In the genomic region with DNA sequence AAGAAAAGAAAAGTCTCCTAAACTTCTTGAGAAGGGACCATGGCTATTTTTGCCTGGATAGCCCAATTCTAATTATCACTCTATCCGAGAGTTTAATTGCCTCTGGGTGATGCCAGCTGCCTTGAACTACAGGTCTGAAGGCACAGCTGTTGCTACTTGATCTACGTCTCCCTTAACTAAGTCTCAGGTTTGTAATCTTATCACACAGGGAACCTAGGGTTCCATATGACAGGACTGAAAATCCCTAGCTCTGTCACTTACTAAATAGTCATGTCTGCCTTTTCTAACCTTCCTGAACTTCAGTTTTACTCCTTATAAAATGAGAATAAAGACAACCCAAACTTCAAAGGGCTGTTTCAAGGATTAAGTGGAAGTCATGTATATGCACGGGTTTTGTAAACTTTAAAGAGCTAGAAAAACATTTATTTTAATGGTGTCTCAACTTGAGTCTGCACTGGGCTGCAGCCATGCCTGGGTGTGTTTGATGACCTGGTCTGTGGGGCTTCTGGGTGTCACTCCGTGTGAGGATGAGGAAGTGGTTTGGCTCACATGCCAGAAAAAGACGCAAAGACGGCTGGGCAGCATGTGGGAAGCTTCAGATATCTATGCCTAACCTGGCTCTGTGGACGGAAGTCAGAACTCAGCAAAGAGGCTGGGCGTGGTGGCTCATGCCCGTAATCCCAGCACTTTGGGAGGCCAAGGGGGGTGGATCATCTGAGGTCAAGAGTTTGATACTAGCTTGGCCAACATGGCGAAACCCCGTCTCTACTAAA, we compare ENCODE assay signal across 8 cellular contexts.
DNase-seq lines count a peak whose midpoint lies in the region; ATAC-seq and TF ChIP-seq lines count a peak whose summit lies in the region.

No MANE protein-coding gene starts in this region.

- peaks cover 27% of the 10 kb centered on the region for H3K4me1 Mint-ChIP-seq in stimulated activated effector memory CD8-positive, alpha-beta T cell treated with anti-CD3 and anti-CD28 coated beads, Interleukin-12 subunit alpha, Interleukin-12 subunit beta, amount 100 ng/mL, for 72 hours

- no peaks in the 10 kb centered on the region for H3K79me2 ChIP-seq in OCI-LY7 (ENCODE audit: insufficient read depth, low read depth, low read length)

- H3K9me2 ChIP-seq in OCI-LY7 (ENCODE audit: insufficient read depth, low read length) = no peaks in the 10 kb centered on the region

- no peaks in the 10 kb centered on the region for H3K36me3 ChIP-seq in OCI-LY7 (ENCODE audit: insufficient read depth, low read length)

- no peaks in the 10 kb centered on the region for H3K36me3 Mint-ChIP-seq in stimulated activated effector memory CD8-positive, alpha-beta T cell treated with anti-CD3 and anti-CD28 coated beads, Interleukin-12 subunit alpha, Interleukin-12 subunit beta, amount 100 ng/mL, for 72 hours

- peak overlapping the region; percentile 26; the same call in 1 of the 2 replicates for H3K4me2 ChIP-seq in OCI-LY7 (ENCODE audit: low read length)

- DNase-seq in activated CD4-positive, alpha-beta T cell treated with anti-CD3 and anti-CD28 coated beads for 48 hours = peak; percentile 41
- no peak for DNase-seq in activated CD4-positive, alpha-beta T cell treated with anti-CD3 and anti-CD28 coated beads, Interleukin-2, amount 50 U/mL, for 4 hours
- DNase-seq in OCI-LY7 (ENCODE audit: low spot score) (peak; percentile 47), kidney glomerular epithelial cell (lab: John Stamatoyannopoulos, UW) (no peak), COLO668 (lab: John Stamatoyannopoulos, UW; ENCODE audit: unreplicated experiment) (no peak)
- DNase-seq in stimulated activated effector memory CD8-positive, alpha-beta T cell treated with anti-CD3 and anti-CD28 coated beads, Interleukin-12 subunit alpha, Interleukin-12 subunit beta, amount 100 ng/mL, for 72 hours (ENCODE audit: low spot score in 2 of 2) = no peak

- no peak overlapping the region for H3K27ac ChIP-seq in OCI-LY7 (ENCODE audit: low read depth, low read length, poor library complexity, severe bottlenecking)

- BruUV-seq in OCI-LY7 (replicated peaks; lab: Mats Ljungman, UMichigan) = no TSS peak

- ATAC-seq in HG02943 (IDR thresholded peaks at IDR 0.05; ENCODE audit: low read depth, unreplicated experiment) (peak; percentile 80), esophagus mucosa (peak; percentile 38)
- peak; percentile 82 for ATAC-seq in stimulated activated effector memory CD8-positive, alpha-beta T cell treated with anti-CD3 and anti-CD28 coated beads, Interleukin-12 subunit alpha, Interleukin-12 subunit beta, amount 100 ng/mL, for 72 hours

- no peak overlapping the region for H3K27ac Mint-ChIP-seq in stimulated activated effector memory CD8-positive, alpha-beta T cell treated with anti-CD3 and anti-CD28 coated beads, Interleukin-12 subunit alpha, Interleukin-12 subunit beta, amount 100 ng/mL, for 72 hours

- H3K4me3 ChIP-seq in OCI-LY7 (ENCODE audit: low read depth, low read length, poor library complexity, severe bottlenecking) = no peak overlapping the region

- no peak overlapping the region for H3K4me3 Mint-ChIP-seq in stimulated activated effector memory CD8-positive, alpha-beta T cell treated with anti-CD3 and anti-CD28 coated beads, Interleukin-12 subunit alpha, Interleukin-12 subunit beta, amount 100 ng/mL, for 72 hours

- CTCF ChIA-PET in OCI-LY7 (lab: Charles Lee; ENCODE audit: unreplicated experiment) = interaction anchor here (0.6 to 0.7 kb wide), 2 partner anchors 9 to 346 kb away, joined by 3 to 4 read pairs; no protein-coding TSS in a partner anchor

- TF ChIP-seq CTCF in OCI-LY7 (conservative IDR thresholded peaks at IDR 0.05; ENCODE audit: low read length) = no peak

- POLR2A ChIA-PET in OCI-LY7 (lab: Charles Lee) = interaction anchor here (0.7 to 1.4 kb wide), 4 partner anchors 13 to 1042 kb away, joined by 3 to 5 read pairs (median 4); no protein-coding TSS in a partner anchor

- peak overlapping the region; percentile 95 for H2AFZ ChIP-seq in OCI-LY7 (ENCODE audit: low read length)

- intact Hi-C loops in OCI-LY7 (cut with micrococcal nuclease; ENCODE audit: unreplicated experiment) = no loop called here

- H3K4me1 ChIP-seq in OCI-LY7 (ENCODE audit: insufficient read depth, low read length, poor library complexity, severe bottlenecking) = peaks cover 22% of the 10 kb centered on the region

- no peaks in the 10 kb centered on the region for H3K9me3 Mint-ChIP-seq in stimulated activated effector memory CD8-positive, alpha-beta T cell treated with anti-CD3 and anti-CD28 coated beads, Interleukin-12 subunit alpha, Interleukin-12 subunit beta, amount 100 ng/mL, for 72 hours

- no peaks in the 10 kb centered on the region for H4K20me1 ChIP-seq in OCI-LY7 (ENCODE audit: insufficient read depth, low read length)

- no peaks in the 10 kb centered on the region for H3K9me3 ChIP-seq in OCI-LY7 (ENCODE audit: low read length)

Comparison
In these comparisons a context has a peak if more than half of its experiments do, and no peak if none do; other contexts are left out.
1. DNase-seq: peak in activated CD4-positive, alpha-beta T cell treated with anti-CD3 and anti-CD28 coated beads for 48 hours (single experiment) and OCI-LY7 (single experiment); none in activated CD4-positive, alpha-beta T cell treated with anti-CD3 and anti-CD28 coated beads, Interleukin-2, amount 50 U/mL, for 4 hours (0 of 2), stimulated activated effector memory CD8-positive, alpha-beta T cell treated with anti-CD3 and anti-CD28 coated beads, Interleukin-12 subunit alpha, Interleukin-12 subunit beta, amount 100 ng/mL, for 72 hours (0 of 2), kidney glomerular epithelial cell (single experiment) and COLO668 (single experiment).
2. Peak in every context shown above with its lines, with median percentiles within 50 percentile points of each other: ATAC-seq.